ENCODE assay signal across 8 cellular contexts in the genomic region with DNA sequence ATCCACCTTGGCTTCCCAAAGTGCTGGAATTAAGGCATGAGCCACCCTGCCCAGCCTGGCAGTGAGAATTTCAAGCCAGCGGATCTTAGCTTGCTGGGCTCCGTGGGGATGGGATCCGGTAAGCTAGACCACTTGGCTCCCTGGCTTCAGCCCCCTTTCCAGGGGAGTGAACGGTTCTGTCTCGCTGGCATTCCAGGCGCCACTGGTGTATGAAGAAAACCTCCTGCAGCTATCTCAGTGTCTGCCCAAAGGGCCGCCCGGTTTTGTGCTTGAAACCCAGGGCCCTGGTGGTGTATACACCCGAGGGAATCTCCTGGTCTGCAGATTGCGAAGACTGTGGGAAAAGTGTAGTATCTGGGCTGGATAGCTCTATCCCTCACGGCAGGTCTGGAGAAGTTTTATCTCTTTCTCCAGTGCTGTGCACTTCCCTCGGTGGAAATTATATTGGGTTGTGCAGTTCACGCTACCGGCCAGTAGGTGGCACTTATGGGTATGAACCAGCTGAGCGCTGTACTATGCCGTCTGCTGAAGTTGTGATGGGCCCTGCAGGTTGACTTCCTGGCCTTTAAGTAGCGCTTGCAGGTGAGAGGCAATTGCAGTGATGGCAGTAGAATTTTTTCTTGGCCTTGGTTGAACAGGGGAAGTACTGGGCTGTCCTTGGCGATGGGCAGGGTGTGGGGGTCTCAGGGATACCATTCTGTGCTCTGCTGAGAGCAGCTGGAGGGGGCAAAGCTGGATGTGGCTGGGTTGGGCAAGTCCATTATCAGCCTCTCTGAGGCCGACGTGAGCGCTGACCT.
DNase-seq lines count a peak whose midpoint lies in the region; ATAC-seq and TF ChIP-seq lines count a peak whose summit lies in the region.

No MANE protein-coding gene starts in this region.

- no peak overlapping the region for H3K4me3 ChIP-seq in AG10803 (ENCODE audit: low read length)

- no peaks in the 10 kb centered on the region for H3K4me1 Mint-ChIP-seq in osteocyte (ENCODE audit: unreplicated experiment)

- DNase-seq in AG10803 (ENCODE audit: low read depth) (peak; percentile 48), NCI-H1105 treated with DMSO at 0.1 percent for 48 hours (lab: John Stamatoyannopoulos, UW) (peak; percentile 24), fibroblast of the conjunctiva (ENCODE audit: low read depth) (peak; percentile 14), osteocyte (ENCODE audit: extremely low spot score, unreplicated experiment) (no peak), DMS153 (lab: John Stamatoyannopoulos, UW) (no peak)
- peak; percentile 23 for DNase-seq in activated CD8-positive, alpha-beta memory T cell treated with anti-CD3 and anti-CD28 coated beads, Interleukin-2, amount 50 U/mL, for 4 hours

- no peak overlapping the region for H3K4me3 Mint-ChIP-seq in osteocyte (ENCODE audit: unreplicated experiment)

- TF ChIP-seq CTCF in AG10803 (conservative IDR thresholded peaks at IDR 0.05; ENCODE audit: low read length), result peak; percentile 75
- peak; percentile 77 for TF ChIP-seq CTCF in osteocyte (IDR thresholded peaks at IDR 0.05)

- ATAC-seq in GM18508 (IDR thresholded peaks at IDR 0.05; ENCODE audit: insufficient read depth, unreplicated experiment), result peak; percentile 96
- ATAC-seq in HG02852 (IDR thresholded peaks at IDR 0.05; ENCODE audit: unreplicated experiment), result peak; percentile 98

- H3K27me3 Mint-ChIP-seq in osteocyte (ENCODE audit: unreplicated experiment), result peaks cover 33% of the 10 kb centered on the region

- H3K27ac Mint-ChIP-seq in osteocyte (ENCODE audit: unreplicated experiment), result no peak overlapping the region

- H3K9me3 Mint-ChIP-seq in osteocyte (ENCODE audit: unreplicated experiment), result peaks cover under 1% of the 10 kb centered on the region

- no peaks in the 10 kb centered on the region for H3K36me3 Mint-ChIP-seq in osteocyte (ENCODE audit: unreplicated experiment)

Comparison
In these comparisons a context has a peak if more than half of its experiments do, and no peak if none do; other contexts are left out.
1. DNase-seq: peak in AG10803 (single experiment), NCI-H1105 treated with DMSO at 0.1 percent for 48 hours (single experiment), activated CD8-positive, alpha-beta memory T cell treated with anti-CD3 and anti-CD28 coated beads, Interleukin-2, amount 50 U/mL, for 4 hours (single experiment) and fibroblast of the conjunctiva (single experiment); none in osteocyte (single experiment) and DMS153 (single experiment).